ENCODE assay signal across 8 cellular contexts in the genomic region with DNA sequence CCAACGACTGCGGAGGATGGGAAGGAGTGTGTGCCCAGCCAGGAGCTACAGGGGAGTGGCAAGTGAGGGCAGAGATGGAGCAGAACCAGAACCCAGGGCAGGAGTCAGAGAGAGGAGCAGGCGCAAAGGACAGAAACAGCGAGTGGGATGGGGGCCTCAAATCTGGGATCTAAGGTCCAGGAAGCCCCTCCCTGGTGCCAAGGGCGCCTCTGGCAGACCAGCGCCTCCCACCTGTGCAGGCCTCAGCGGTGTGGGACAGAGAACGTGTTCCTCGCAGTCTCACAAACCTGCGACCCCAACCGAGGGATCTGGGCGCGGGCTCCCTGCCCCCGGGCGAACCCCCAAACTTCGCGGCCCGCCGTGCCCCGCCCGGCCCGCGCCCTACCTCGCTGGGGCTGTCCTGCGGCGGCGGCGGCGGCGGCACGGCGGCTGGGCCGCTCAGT. TPM values are rescaled to one million over a fixed set of nuclear protein-coding genes. Genes with fewer than 3 reads are reported as not detected.
DNase-seq lines count a peak whose midpoint lies in the region; ATAC-seq and TF ChIP-seq lines count a peak whose summit lies in the region.

No MANE protein-coding gene starts in this region.

- H3K9me2 ChIP-seq in SU-DHL-6 (replicated peaks; ENCODE audit: insufficient read depth, low read length): no peaks in the 10 kb centered on the region

- no peaks in the 10 kb centered on the region for H3K79me2 ChIP-seq in SU-DHL-6 (ENCODE audit: insufficient read depth, low read length)

- no peaks in the 10 kb centered on the region for H3K27me3 Mint-ChIP-seq in activated naive CD4-positive, alpha-beta T cell treated with anti-CD3 and anti-CD28 coated beads for 36 hours (ENCODE audit: low read depth)

- H3K4me3 ChIP-seq in SU-DHL-6 (ENCODE audit: insufficient read depth, low read length, poor library complexity, severe bottlenecking): peak overlapping the region; percentile 41
- peak overlapping the region; percentile 81 for H3K4me3 ChIP-seq in retinal pigment epithelial cell (ENCODE audit: low read length)

- no peaks in the 10 kb centered on the region for H3K27me3 ChIP-seq in SU-DHL-6 (ENCODE audit: low read length)
- no peaks in the 10 kb centered on the region for H3K27me3 ChIP-seq in foreskin keratinocyte

- no peaks in the 10 kb centered on the region for H3K4me1 ChIP-seq in foreskin keratinocyte

- DNase-seq in activated naive CD4-positive, alpha-beta T cell treated with anti-CD3 and anti-CD28 coated beads for 36 hours: no peak
- DNase-seq in activated naive CD4-positive, alpha-beta T cell treated with anti-CD3 and anti-CD28 coated beads, Interleukin-2, amount 50 U/mL, for 16 hours: no peak
- DNase-seq in foreskin keratinocyte: no peak
- DNase-seq in retinal pigment epithelial cell (ENCODE audit: low read depth): no peak
- no peak for DNase-seq in Ammon's horn (ENCODE audit: low spot score)
- no peak for DNase-seq in posterior vena cava (ENCODE audit: low spot score)

- H3F3A ChIP-seq in SU-DHL-6 (ENCODE audit: insufficient read depth): 0 out of 2 replicates have a peak, but pooled peaks cover 7% of the 10 kb centered on the region

- H2AFZ ChIP-seq in SU-DHL-6 (ENCODE audit: low read depth, low read length, severe bottlenecking): no peak overlapping the region

- CTCF ChIA-PET in activated naive CD4-positive, alpha-beta T cell treated with anti-CD3 and anti-CD28 coated beads for 36 hours (lab: Charles Lee): no interaction called here

- H3K27ac ChIP-seq in SU-DHL-6 (ENCODE audit: low read depth, low read length): no peak overlapping the region
- H3K27ac ChIP-seq in foreskin keratinocyte: no peak overlapping the region

- peaks cover 20% of the 10 kb centered on the region for H3K4me1 Mint-ChIP-seq in activated naive CD4-positive, alpha-beta T cell treated with anti-CD3 and anti-CD28 coated beads for 36 hours (ENCODE audit: low read depth)

- intact Hi-C loops in activated naive CD4-positive, alpha-beta T cell treated with anti-CD3 and anti-CD28 coated beads for 36 hours (cut with micrococcal nuclease): no loop called here
- intact Hi-C loops in posterior vena cava (cut with DNase I): no loop called here

- no peak for TF ChIP-seq CTCF in SU-DHL-6 (IDR thresholded peaks at IDR 0.05; ENCODE audit: insufficient read depth, low read length, poor library complexity, severe bottlenecking)
- no peak for TF ChIP-seq CTCF in foreskin keratinocyte (conservative IDR thresholded peaks at IDR 0.05)
- TF ChIP-seq CTCF in retinal pigment epithelial cell (conservative IDR thresholded peaks at IDR 0.05; ENCODE audit: low read depth, low read length): peak; percentile 5

- H3K9ac ChIP-seq in SU-DHL-6 (ENCODE audit: low read length): peak overlapping the region; percentile 57

- no peaks in the 10 kb centered on the region for H3K9me3 Mint-ChIP-seq in activated naive CD4-positive, alpha-beta T cell treated with anti-CD3 and anti-CD28 coated beads for 36 hours

- peaks cover 2% of the 10 kb centered on the region for H3K36me3 Mint-ChIP-seq in activated naive CD4-positive, alpha-beta T cell treated with anti-CD3 and anti-CD28 coated beads for 36 hours (ENCODE audit: low read depth)

- H3K4me2 ChIP-seq in SU-DHL-6 (ENCODE audit: low read depth, low read length, poor library complexity, severe bottlenecking): peak overlapping the region; percentile 61

- no peaks in the 10 kb centered on the region for H4K20me1 ChIP-seq in SU-DHL-6 (ENCODE audit: low read depth, low read length)

- H3K27ac Mint-ChIP-seq in activated naive CD4-positive, alpha-beta T cell treated with anti-CD3 and anti-CD28 coated beads for 36 hours: no peak overlapping the region

- ATAC-seq in foreskin keratinocyte (peak; percentile 35), HG03025 (IDR thresholded peaks at IDR 0.05; ENCODE audit: low FRiP score, unreplicated experiment) (no peak)

- H3K4me3 Mint-ChIP-seq in activated naive CD4-positive, alpha-beta T cell treated with anti-CD3 and anti-CD28 coated beads for 36 hours: peak overlapping the region; percentile 74

- H3K36me3 ChIP-seq in SU-DHL-6 (ENCODE audit: low read length): no peaks in the 10 kb centered on the region

- no peaks in the 10 kb centered on the region for H3K9me3 ChIP-seq in SU-DHL-6 (ENCODE audit: insufficient read depth, low read length)

RNA-seq across cellular contexts. Expression of gene PCBP4, which starts 0.3 kb away (rescaled TPM):
- total RNA-seq in activated naive CD4-positive, alpha-beta T cell treated with anti-CD3 and anti-CD28 coated beads for 36 hours: 1 to 10 TPM; 8.9 to 9.1 TPM
- 30.9 and 33.4 TPM in 2 replicates for total RNA-seq in foreskin keratinocyte
- 40.0 and 46.9 TPM in 2 replicates for polyA plus RNA-seq in foreskin keratinocyte
- 10 to 100 TPM; 48.9 to 53.2 TPM for total RNA-seq in posterior vena cava

RNA-seq across cellular contexts. Expression of gene ABHD14B, which starts 6.9 kb away (rescaled TPM):
- total RNA-seq in activated naive CD4-positive, alpha-beta T cell treated with anti-CD3 and anti-CD28 coated beads for 36 hours: 10 to 100 TPM; 81.8 to 85.8 TPM
- total RNA-seq in foreskin keratinocyte (23.0 and 25.8 TPM in 2 replicates), posterior vena cava (10 to 100 TPM; 21.0 to 32.7 TPM)
- 30.5 and 33.6 TPM in 2 replicates for polyA plus RNA-seq in foreskin keratinocyte

RNA-seq across cellular contexts. Expression of gene ABHD14A, which starts 7.9 kb away (rescaled TPM):
- total RNA-seq in activated naive CD4-positive, alpha-beta T cell treated with anti-CD3 and anti-CD28 coated beads for 36 hours: 1 to 10 TPM; 5.4 to 5.7 TPM
- total RNA-seq in foreskin keratinocyte (4.9 and 5.6 TPM in 2 replicates), posterior vena cava (10 to 100 TPM in 1 of 2 donors, 1 to 10 TPM in 1; 8.4 to 18.6 TPM)
- 8.9 and 9.5 TPM in 2 replicates for polyA plus RNA-seq in foreskin keratinocyte

RNA-seq across cellular contexts. Expression of gene GPR62, which starts 11.8 kb away (rescaled TPM):
- total RNA-seq in activated naive CD4-positive, alpha-beta T cell treated with anti-CD3 and anti-CD28 coated beads for 36 hours: not detected
- not detected in 2 replicates for total RNA-seq in foreskin keratinocyte
- not detected in 2 replicates for polyA plus RNA-seq in foreskin keratinocyte
- total RNA-seq in posterior vena cava: not detected

RNA-seq across cellular contexts. Expression of gene ACY1, which starts 16.4 kb away (rescaled TPM):
- 10 to 100 TPM; 62.1 to 68.9 TPM for total RNA-seq in activated naive CD4-positive, alpha-beta T cell treated with anti-CD3 and anti-CD28 coated beads for 36 hours
- total RNA-seq in foreskin keratinocyte (62.3 and 69.9 TPM in 2 replicates), posterior vena cava (10 to 100 TPM; 11.8 to 12.3 TPM)
- 62.5 and 73.2 TPM in 2 replicates for polyA plus RNA-seq in foreskin keratinocyte
